Comparison of ENCODE assay signal across 8 cellular contexts in the genomic region with DNA sequence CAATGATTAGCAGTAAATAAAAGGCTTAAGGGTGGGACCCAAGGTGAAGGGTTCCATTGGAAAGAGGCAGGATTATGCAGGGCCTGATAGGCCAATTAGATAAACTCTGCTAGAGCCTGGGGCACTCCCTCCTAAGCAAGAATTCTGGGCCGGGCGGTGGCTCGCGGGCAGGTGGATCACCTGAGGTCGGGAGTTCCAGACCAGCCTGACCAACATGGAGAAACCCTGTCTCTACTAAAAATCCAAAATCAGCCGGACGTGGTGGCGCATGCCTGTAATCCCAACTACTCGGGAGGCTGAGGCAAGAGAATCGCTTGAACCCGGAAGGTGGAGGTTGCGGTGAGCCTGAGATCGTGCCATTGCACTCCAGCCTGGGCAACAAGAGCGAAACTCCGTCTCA. TPM values are rescaled to one million over a fixed set of nuclear protein-coding genes. Genes with fewer than 3 reads are reported as not detected.
DNase-seq lines count a peak whose midpoint lies in the region; ATAC-seq and TF ChIP-seq lines count a peak whose summit lies in the region.
"Not testable (repeated sequence)": the region's sequence is repeated elsewhere in the genome, so short reads cannot be mapped to it uniquely, and the experiment has no call there.
"Had no signal": no experiment of that assay in that cellular context is flagged by ENCODE, and none has a peak within 500 bp of the region (broad histone marks: within the 10 kb centered on the region; RNA-seq: fewer than 3 reads in every experiment).

No MANE protein-coding gene starts in this region.

- H3K9ac ChIP-seq in neural progenitor cell = not testable (repeated sequence)

- H3K4me1 ChIP-seq in CD8-positive, alpha-beta T cell (ENCODE audit: insufficient read depth, low read length) = peaks cover 17% of the 10 kb centered on the region
- not testable (repeated sequence) for H3K4me1 ChIP-seq in neural progenitor cell

- H3K4me2 ChIP-seq in neural progenitor cell = not testable (repeated sequence)

- H3F3A ChIP-seq in neural progenitor cell (ENCODE audit: low read depth) = peaks cover 11% of the 10 kb centered on the region

- H3K4me3 ChIP-seq in CD8-positive, alpha-beta T cell (ENCODE audit: low read depth, low read length); neural progenitor cell: not testable (repeated sequence)

- peak overlapping the region; percentile 73 for H3K27ac Mint-ChIP-seq in CD8-positive, alpha-beta T cell
- H3K27ac Mint-ChIP-seq in IgD-negative memory B cell (peak overlapping the region; percentile 89 to 99 (median 99)), immature natural killer cell (peak overlapping the region; percentile 62 to 100 (median 86)), neural progenitor cell (peak overlapping the region; percentile 33)
- not testable (repeated sequence) for H3K27ac Mint-ChIP-seq in WTC11
- H3K27ac Mint-ChIP-seq in activated naive CD8-positive, alpha-beta T cell treated with anti-CD3 and anti-CD28 coated beads, Interleukin-2, amount 50 U/mL, for 24 hours = peak overlapping the region; percentile 22

- H2AFZ ChIP-seq in neural progenitor cell (replicated peaks) = not testable (repeated sequence)

- CTCF ChIA-PET in CD8-positive, alpha-beta T cell (lab: Charles Lee) = interaction anchor here (1.1 to 1.4 kb wide), 3 partner anchors 19 to 26 kb away, joined by 3 to 9 read pairs (median 6); a partner anchor contains a TSS
- CTCF ChIA-PET in WTC11 (lab: Charles Lee) = interaction anchor here (1.1 to 1.4 kb wide), 2 partner anchors 22 to 224 kb away, joined by 4 to 9 read pairs; a partner anchor contains a TSS

- peaks cover 29% of the 10 kb centered on the region for H3K36me3 Mint-ChIP-seq in CD8-positive, alpha-beta T cell
- H3K36me3 Mint-ChIP-seq in IgD-negative memory B cell, WTC11, neural progenitor cell: not testable (repeated sequence)
- peaks cover 14% of the 10 kb centered on the region for H3K36me3 Mint-ChIP-seq in activated T-cell treated with anti-CD3 and anti-CD28 coated beads, Interleukin-2, amount 50 U/mL, for 4 hours (ENCODE audit: insufficient read depth)
- H3K36me3 Mint-ChIP-seq in activated naive CD8-positive, alpha-beta T cell treated with anti-CD3 and anti-CD28 coated beads, Interleukin-2, amount 50 U/mL, for 24 hours (ENCODE audit: low read depth) = peaks cover 28% of the 10 kb centered on the region
- peaks cover 0 to 19% (median 7%) of the 10 kb centered on the region in 3 donors for H3K36me3 Mint-ChIP-seq in immature natural killer cell

- H3K27me3 Mint-ChIP-seq in CD8-positive, alpha-beta T cell (ENCODE audit: low read depth); IgD-negative memory B cell; WTC11 (ENCODE audit: low read depth); activated T-cell treated with anti-CD3 and anti-CD28 coated beads, Interleukin-2, amount 50 U/mL, for 4 hours (ENCODE audit: low read depth); activated naive CD8-positive, alpha-beta T cell treated with anti-CD3 and anti-CD28 coated beads, Interleukin-2, amount 50 U/mL, for 24 hours; neural progenitor cell (ENCODE audit: insufficient read depth, low read depth): not testable (repeated sequence)
- H3K27me3 Mint-ChIP-seq in immature natural killer cell (ENCODE audit: low read depth in 3 of 3) = peaks cover 7 to 13% (median 13%) of the 10 kb centered on the region in 3 donors

- intact Hi-C loops in CD8-positive, alpha-beta T cell (cut with DNase I, micrococcal nuclease) = loop anchor here (2.0 to 10.0 kb wide), 8 partner anchors 15 to 1859 kb away; a partner anchor contains a TSS

- not testable (repeated sequence) for H3K9me3 Mint-ChIP-seq in CD8-positive, alpha-beta T cell; IgD-negative memory B cell; WTC11; activated T-cell treated with anti-CD3 and anti-CD28 coated beads, Interleukin-2, amount 50 U/mL, for 4 hours; activated naive CD8-positive, alpha-beta T cell treated with anti-CD3 and anti-CD28 coated beads, Interleukin-2, amount 50 U/mL, for 24 hours; immature natural killer cell; neural progenitor cell

- H3K9me3 ChIP-seq in CD8-positive, alpha-beta T cell (ENCODE audit: low read length); neural progenitor cell (ENCODE audit: low read depth): not testable (repeated sequence)

- TF ChIP-seq CTCF in CD8-positive, alpha-beta T cell (IDR thresholded peaks at IDR 0.05); WTC11 (IDR thresholded peaks at IDR 0.05); neural progenitor cell (IDR thresholded peaks at IDR 0.05): not testable (repeated sequence)

- not testable (repeated sequence) for H3K27me3 ChIP-seq in CD8-positive, alpha-beta T cell (ENCODE audit: insufficient read depth, low read length); neural progenitor cell

- H3K36me3 ChIP-seq in CD8-positive, alpha-beta T cell (ENCODE audit: insufficient read depth, low read length); neural progenitor cell: not testable (repeated sequence)

- not testable (repeated sequence) for H3K27ac ChIP-seq in CD8-positive, alpha-beta T cell (ENCODE audit: low read depth, low read length); neural progenitor cell

- not testable (repeated sequence) for H4K20me1 ChIP-seq in neural progenitor cell (ENCODE audit: low read depth)

- POLR2A ChIA-PET in CD8-positive, alpha-beta T cell (lab: Charles Lee); WTC11 (lab: Charles Lee): not testable (repeated sequence)

- peak overlapping the region; percentile 61 for H3K4me3 Mint-ChIP-seq in CD8-positive, alpha-beta T cell
- H3K4me3 Mint-ChIP-seq in IgD-negative memory B cell (peak overlapping the region in 3 of 4 donors; percentile 99 to 100 (median 99)), WTC11 (peak overlapping the region; percentile 97), immature natural killer cell (peak overlapping the region; percentile 60 to 99 (median 98)), neural progenitor cell (peak overlapping the region; percentile 95)
- H3K4me3 Mint-ChIP-seq in activated T-cell treated with anti-CD3 and anti-CD28 coated beads, Interleukin-2, amount 50 U/mL, for 4 hours = peak overlapping the region; percentile 90
- peak overlapping the region; percentile 94 for H3K4me3 Mint-ChIP-seq in activated naive CD8-positive, alpha-beta T cell treated with anti-CD3 and anti-CD28 coated beads, Interleukin-2, amount 50 U/mL, for 24 hours

- not testable (repeated sequence) for DNase-seq in CD8-positive, alpha-beta T cell; WTC11 (ENCODE audit: low spot score); activated T-cell treated with anti-CD3 and anti-CD28 coated beads, Interleukin-2, amount 50 U/mL, for 4 hours; activated naive CD8-positive, alpha-beta T cell treated with anti-CD3 and anti-CD28 coated beads, Interleukin-2, amount 50 U/mL, for 24 hours; immature natural killer cell; neural progenitor cell (ENCODE audit: low spot score)

- H3K79me2 ChIP-seq in neural progenitor cell (ENCODE audit: low read depth) = peaks cover 10% of the 10 kb centered on the region

- not testable (repeated sequence) for ATAC-seq in CD8-positive, alpha-beta T cell; WTC11; activated T-cell treated with anti-CD3 and anti-CD28 coated beads, Interleukin-2, amount 50 U/mL, for 4 hours; activated naive CD8-positive, alpha-beta T cell treated with anti-CD3 and anti-CD28 coated beads, Interleukin-2, amount 50 U/mL, for 24 hours

- peaks cover 31% of the 10 kb centered on the region for H3K4me1 Mint-ChIP-seq in CD8-positive, alpha-beta T cell (ENCODE audit: low read depth)
- H3K4me1 Mint-ChIP-seq in IgD-negative memory B cell (peaks cover 17 to 19% (median 17%) of the 10 kb centered on the region in 3 donors), immature natural killer cell (peaks cover 22 to 26% of the 10 kb centered on the region in 2 donors), neural progenitor cell (peaks cover 15% of the 10 kb centered on the region)
- H3K4me1 Mint-ChIP-seq in WTC11 = not testable (repeated sequence)
- peaks cover 13% of the 10 kb centered on the region for H3K4me1 Mint-ChIP-seq in activated T-cell treated with anti-CD3 and anti-CD28 coated beads, Interleukin-2, amount 50 U/mL, for 4 hours (ENCODE audit: low read depth)
- H3K4me1 Mint-ChIP-seq in activated naive CD8-positive, alpha-beta T cell treated with anti-CD3 and anti-CD28 coated beads, Interleukin-2, amount 50 U/mL, for 24 hours = peaks cover 34% of the 10 kb centered on the region

RNA-seq across cellular contexts. Expression of a gene that starts 1.5 kb away (rescaled TPM):
- 10 to 100 TPM; 10.2 to 10.6 TPM for total RNA-seq in CD8-positive, alpha-beta T cell
- 5.0 TPM for polyA plus RNA-seq in IgD-negative memory B cell
- 26.7 to 31.4 TPM (median 28.0 TPM) in 3 replicates for total RNA-seq in WTC11 (2021)
- 10 to 100 TPM; 55.5 to 60.2 (median 57.1) TPM for total RNA-seq in activated T-cell treated with anti-CD3 and anti-CD28 coated beads, Interleukin-2, amount 50 U/mL, for 4 hours
- 1 to 10 TPM; 4.2 to 5.1 (median 5.0) TPM for polyA plus RNA-seq in immature natural killer cell
- 30.7 and 39.6 TPM in 2 replicates for total RNA-seq in neural progenitor cell (ENCODE audit: low replicate concordance)

RNA-seq across cellular contexts. Expression of a gene that starts 22.5 kb away (rescaled TPM):
- 1 to 10 TPM; 6.6 to 7.5 TPM for total RNA-seq in CD8-positive, alpha-beta T cell
- 57.7 TPM for polyA plus RNA-seq in IgD-negative memory B cell
- total RNA-seq in WTC11 (2021) = 32.7 to 51.3 TPM (median 47.3 TPM) in 3 replicates
- 10 to 100 TPM; 36.6 to 44.3 (median 37.8) TPM for total RNA-seq in activated T-cell treated with anti-CD3 and anti-CD28 coated beads, Interleukin-2, amount 50 U/mL, for 4 hours
- polyA plus RNA-seq in immature natural killer cell = 10 to 100 TPM; 61.2 to 67.9 (median 61.6) TPM
- 18.3 and 25.3 TPM in 2 replicates for total RNA-seq in neural progenitor cell (ENCODE audit: low replicate concordance)
- total RNA-seq: G401 had no signal
